ENCODE assay signal across 1 cellular context in the genomic region with DNA sequence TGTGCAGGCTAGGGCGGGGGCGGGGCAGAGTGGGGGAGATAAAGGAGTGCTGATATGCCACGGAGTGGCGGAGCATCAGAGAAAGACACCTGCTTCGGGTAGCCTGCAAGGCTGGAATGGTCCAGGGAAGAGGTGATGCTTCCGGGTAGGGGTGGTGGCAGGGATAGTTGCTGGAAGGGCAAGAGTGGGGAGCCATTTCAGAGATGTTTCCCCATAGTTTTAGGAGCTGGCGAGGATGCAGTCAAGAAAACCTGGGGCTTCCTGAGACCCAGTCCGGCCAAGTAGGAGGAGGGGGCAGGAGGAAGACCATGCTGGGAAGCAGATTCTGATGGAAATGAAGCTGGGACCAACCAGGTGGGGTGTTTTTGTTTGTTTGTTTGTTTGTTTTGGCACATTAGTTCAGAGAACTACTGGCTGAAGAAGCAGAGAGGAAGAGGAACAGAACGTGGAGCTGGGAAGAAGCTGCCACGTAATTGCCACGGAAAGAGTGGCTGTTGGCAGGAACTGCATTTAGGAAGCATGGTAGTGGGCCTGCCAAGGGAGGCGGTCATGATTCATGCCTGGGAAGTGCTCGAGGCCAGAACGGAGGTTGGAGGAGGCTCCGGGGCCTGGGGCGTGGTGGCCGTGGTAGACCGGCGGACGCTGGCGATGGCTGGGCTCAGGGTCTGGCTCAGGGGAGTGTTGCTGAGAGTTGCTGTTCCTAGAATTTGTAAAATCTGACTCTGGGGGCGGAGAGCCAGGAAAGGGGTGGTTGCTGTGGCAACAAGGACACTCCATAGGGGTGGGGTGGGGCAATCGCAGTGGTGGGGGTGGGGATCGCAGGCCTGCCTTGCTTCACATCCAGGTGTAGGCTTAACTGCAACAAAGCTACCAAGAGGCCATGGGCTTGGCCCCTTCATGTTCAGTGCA.
TF ChIP-seq lines count a peak whose summit lies in the region.

No MANE protein-coding gene starts in this region.

TF ChIP-seq in IMR-90, 13 proteins besides CTCF, POLR2A, EP300 and RAD21:
- TF ChIP-seq, protein P1, sequence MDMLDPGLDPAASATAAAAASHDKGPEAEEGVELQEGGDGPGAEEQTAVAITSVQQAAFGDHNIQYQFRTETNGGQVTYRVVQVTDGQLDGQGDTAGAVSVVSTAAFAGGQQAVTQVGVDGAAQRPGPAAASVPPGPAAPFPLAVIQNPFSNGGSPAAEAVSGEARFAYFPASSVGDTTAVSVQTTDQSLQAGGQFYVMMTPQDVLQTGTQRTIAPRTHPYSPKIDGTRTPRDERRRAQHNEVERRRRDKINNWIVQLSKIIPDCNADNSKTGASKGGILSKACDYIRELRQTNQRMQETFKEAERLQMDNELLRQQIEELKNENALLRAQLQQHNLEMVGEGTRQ (IDR thresholded peaks at IDR 0.05; ENCODE audit: low read depth, low read length): no peak
- TF ChIP-seq FOS (IDR thresholded peaks at IDR 0.05; ENCODE audit: low read depth, low read length) (no peak), CHD1 (IDR thresholded peaks at IDR 0.05; ENCODE audit: low read depth, low read length) (no peak), RCOR1 (IDR thresholded peaks at IDR 0.05; ENCODE audit: insufficient replicate concordance, low read length) (no peak), SMC3 (IDR thresholded peaks at IDR 0.05; ENCODE audit: low read depth, low read length) (no peak), MAFK (IDR thresholded peaks at IDR 0.05; ENCODE audit: low read depth, low read length) (no peak), MAZ (IDR thresholded peaks at IDR 0.05; ENCODE audit: borderline replicate concordance, low read depth, low read length) (no peak)
TF ChIP-seq in IMR-90: peak in this region for 0.
